Comparison of ENCODE assay signal across 15 cellular contexts in genomic region chr13:94481966-94482365, GRCh38. TPM values are rescaled to one million over a fixed set of nuclear protein-coding genes. Genes with fewer than 3 reads are reported as not detected.
DNase-seq lines count a peak whose midpoint lies in the region.
"Had no signal": no experiment of that assay in that cellular context is flagged by ENCODE, and none has a peak within 500 bp of the region (broad histone marks: within the 10 kb centered on the region; RNA-seq: fewer than 3 reads in every experiment).

No MANE protein-coding gene starts in this region.

- DNase-seq in ACHN, result peak; percentile 78
- peak; percentile 32 for DNase-seq in HPDE6-E6E7 (ENCODE audit: extremely low spot score)
- peak; percentile 80 for DNase-seq in astrocyte of the hippocampus (ENCODE audit: low read depth, low spot score)
- DNase-seq in hepatic stellate cell (ENCODE audit: low spot score), result peak; percentile 5
- DNase-seq in NCI-H187 (lab: John Stamatoyannopoulos, UW), result no peak
- no peak for DNase-seq in NCI-H146 treated with DMSO at 0.1 percent for 48 hours (lab: John Stamatoyannopoulos, UW; ENCODE audit: unreplicated experiment)
- no peak for DNase-seq in CD4-positive, alpha-beta memory T cell
- DNase-seq in NK-92 (lab: John Stamatoyannopoulos, UW; ENCODE audit: unreplicated experiment), result no peak
- DNase-seq: activated CD4-positive, alpha-beta T cell treated with anti-CD3 and anti-CD28 coated beads for 1 hour; NCI-H2227 treated with DMSO at 0.1 percent for 48 hours had no signal

- H3K4me3 ChIP-seq in CD4-positive, alpha-beta memory T cell (ENCODE audit: low read length in 2 of 2), result no peak overlapping the region
- H3K4me3 ChIP-seq: prostate gland, SJSA1 had no signal

- no peaks in the 10 kb centered on the region for H3K36me3 Mint-ChIP-seq in CD4-positive, alpha-beta memory T cell
- H3K36me3 Mint-ChIP-seq: memory B cell had no signal

- POLR2A ChIA-PET in CD4-positive, alpha-beta memory T cell (lab: Charles Lee; ENCODE audit: partially characterized antibody), result no interaction called here

- H3K27ac Mint-ChIP-seq in CD4-positive, alpha-beta memory T cell, result no peak overlapping the region
- H3K27ac Mint-ChIP-seq: memory B cell had no signal

- no peaks in the 10 kb centered on the region for H3K4me1 Mint-ChIP-seq in CD4-positive, alpha-beta memory T cell
- H3K4me1 Mint-ChIP-seq: memory B cell had no signal

- no peak overlapping the region for H3K27ac ChIP-seq in CD4-positive, alpha-beta memory T cell (ENCODE audit: low read depth, low read length)
- H3K27ac ChIP-seq: prostate gland, SJSA1 had no signal

- intact Hi-C loops in CD4-positive, alpha-beta memory T cell (cut with micrococcal nuclease), result no loop called here

- in situ Hi-C loops in ACHN (cut with HindIII; ENCODE audit: low pct_ligation_motif_present, low pct_unique_long_range_greater_than_20kb, low sequenced_read_pairs), result no loop called here

- CTCF ChIA-PET in CD4-positive, alpha-beta memory T cell (lab: Charles Lee; ENCODE audit: partially characterized antibody), result interaction anchor here (1.3 kb wide), 1 partner anchor 47 kb away, joined by 3 read pairs; no protein-coding TSS in a partner anchor

- H3K27me3 Mint-ChIP-seq in CD4-positive, alpha-beta memory T cell, result peaks cover 4% of the 10 kb centered on the region in 2 donors

- H3K36me3 ChIP-seq in CD4-positive, alpha-beta memory T cell (ENCODE audit: insufficient read depth, low read length), result no peaks in the 10 kb centered on the region
- H3K36me3 ChIP-seq: prostate gland, SJSA1 had no signal

- no peaks in the 10 kb centered on the region for H3K27me3 ChIP-seq in CD4-positive, alpha-beta memory T cell (ENCODE audit: insufficient read depth, low read length)
- H3K27me3 ChIP-seq: SJSA1 had no signal

- H3K9me3 Mint-ChIP-seq in CD4-positive, alpha-beta memory T cell, result no peaks in the 10 kb centered on the region
- H3K9me3 Mint-ChIP-seq: memory B cell had no signal

- H3K4me1 ChIP-seq in CD4-positive, alpha-beta memory T cell (ENCODE audit: insufficient read depth, low read length), result no peaks in the 10 kb centered on the region
- H3K4me1 ChIP-seq: prostate gland, SJSA1 had no signal

- no peak overlapping the region for H3K4me3 Mint-ChIP-seq in CD4-positive, alpha-beta memory T cell
- H3K4me3 Mint-ChIP-seq: memory B cell had no signal

- no peaks in the 10 kb centered on the region for H3K9me3 ChIP-seq in CD4-positive, alpha-beta memory T cell (ENCODE audit: control insufficient read depth in 1 of 2, low read length in 2 of 2)
- H3K9me3 ChIP-seq: prostate gland, SJSA1 had no signal

RNA-seq across cellular contexts. Expression of gene DCT, which starts 2.5 kb away (rescaled TPM):
- total RNA-seq in CD4-positive, alpha-beta memory T cell, result under 1 TPM; 0.35 to 0.53 TPM
- polyA plus RNA-seq in CD4-positive, alpha-beta memory T cell, result under 1 TPM; 0.21 to 0.25 TPM
- total RNA-seq: glomerular endothelial cell, SJSA1 had no signal
- polyA plus RNA-seq: BJ had no signal

Comparison
In these comparisons a context has a peak if more than half of its experiments do, and no peak if none do; other contexts are left out.
1. DNase-seq: peak in ACHN (single experiment), HPDE6-E6E7 (single experiment), astrocyte of the hippocampus (single experiment) and hepatic stellate cell (single experiment); none in NCI-H187 (0 of 2), NCI-H146 treated with DMSO at 0.1 percent for 48 hours (single experiment), CD4-positive, alpha-beta memory T cell (0 of 5) and NK-92 (single experiment).